Comparison of ENCODE assay signal across 14 cellular contexts in the genomic region with DNA sequence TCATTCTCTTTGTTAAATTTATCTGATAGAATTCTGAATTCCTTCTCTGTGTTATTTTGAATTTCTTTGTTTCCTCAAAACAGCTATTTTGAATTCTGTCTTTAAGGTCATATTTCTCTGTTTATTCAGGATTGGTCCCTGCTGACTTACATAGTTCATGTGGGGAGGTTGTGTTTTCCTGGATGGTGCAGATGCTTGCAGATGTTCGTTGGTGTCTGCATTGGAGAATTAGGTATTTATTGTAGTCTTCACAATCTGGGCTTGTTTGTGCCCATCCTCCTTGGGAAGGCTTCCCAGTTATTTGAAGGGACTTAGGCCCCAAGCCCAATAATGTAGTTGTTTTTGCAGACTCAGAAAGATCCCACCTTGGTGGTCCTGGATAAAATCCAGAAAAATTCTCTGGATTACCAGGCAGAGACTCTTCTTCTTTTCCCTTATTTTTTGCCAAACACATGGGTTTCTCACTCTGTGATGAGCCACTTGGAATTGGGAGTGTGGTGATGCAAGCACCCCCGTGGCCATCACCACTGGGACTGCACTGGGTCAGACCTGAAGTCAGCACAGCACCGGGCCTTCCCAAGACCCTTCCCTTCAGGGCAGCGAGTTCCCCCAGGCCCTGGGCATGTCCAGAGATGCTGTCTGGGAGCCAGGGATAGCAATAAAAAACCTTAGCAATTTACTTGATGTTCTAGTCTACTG.
DNase-seq lines count a peak whose midpoint lies in the region; ATAC-seq and TF ChIP-seq lines count a peak whose summit lies in the region.
"Had no signal": no experiment of that assay in that cellular context is flagged by ENCODE, and none has a peak within 500 bp of the region (broad histone marks: within the 10 kb centered on the region; RNA-seq: fewer than 3 reads in every experiment).

No MANE protein-coding gene starts in this region.

- H2BK5ac ChIP-seq in neuronal stem cell (ENCODE audit: low read length): peak overlapping the region; percentile 59

- no peak overlapping the region for H3K4me3 Mint-ChIP-seq in endodermal cell
- no peak overlapping the region for H3K4me3 Mint-ChIP-seq in mesothelial cell of epicardium
- H3K4me3 Mint-ChIP-seq: B cell; CD4-positive, alpha-beta memory T cell had no signal

- H3K27me3 ChIP-seq in endodermal cell (ENCODE audit: control insufficient read depth, insufficient read depth, low read length, poor library complexity, severe bottlenecking) (no peaks in the 10 kb centered on the region), neuronal stem cell (ENCODE audit: control insufficient read depth in 3 of 3, insufficient read depth in 3 of 3, low read depth in 1 of 3, low read length in 3 of 3) (no peaks in the 10 kb centered on the region), tibial nerve (no peaks in the 10 kb centered on the region)

- H4K91ac ChIP-seq in neuronal stem cell (ENCODE audit: low read depth, low read length, poor library complexity): no peak overlapping the region

- H4K8ac ChIP-seq in neuronal stem cell (ENCODE audit: low read depth, low read length): no peak overlapping the region

- peak overlapping the region; percentile 25 for H3K23ac ChIP-seq in neuronal stem cell (ENCODE audit: low read depth, low read length, poor library complexity)

- no peak overlapping the region for H3K4me2 ChIP-seq in neuronal stem cell (ENCODE audit: insufficient read depth, low read length, poor library complexity, severe bottlenecking)

- H3K4me1 ChIP-seq in endodermal cell (ENCODE audit: control insufficient read depth, insufficient read depth, low read length): no peaks in the 10 kb centered on the region
- peaks cover 0 to 1% of the 10 kb centered on the region in 2 donors for H3K4me1 ChIP-seq in neuronal stem cell (ENCODE audit: control insufficient read depth in 2 of 2, insufficient read depth in 1 of 2, low read depth in 1 of 2, low read length in 2 of 2)
- no peaks in the 10 kb centered on the region for H3K4me1 ChIP-seq in tibial nerve

- TF ChIP-seq EP300 in tibial nerve (IDR thresholded peaks at IDR 0.05): no peak

- DNase-seq in endodermal cell (peak; percentile 26), mesothelial cell of epicardium (ENCODE audit: low spot score in 2 of 2, unreplicated experiment in 2 of 2) (no peak), neuronal stem cell (ENCODE audit: low spot score) (no peak), tibial nerve (ENCODE audit: low spot score in 2 of 2) (peak; percentile 29 to 40), DMS 273 (lab: John Stamatoyannopoulos, UW; ENCODE audit: unreplicated experiment) (no peak), NCI-H524 treated with DMSO at 0.1 percent for 48 hours (lab: John Stamatoyannopoulos, UW) (no peak)
- DNase-seq: C1 segment of cervical spinal cord; CD4-positive, alpha-beta memory T cell; DND-41; GDM1; GM23248; H7 had no signal

- WGBS in endodermal cell (ENCODE audit: insufficient coverage in 1 of 2, insufficient read length in 1 of 2), 2 experiments: 94 to 98% methylated on average over 3 to 4 of the region's 4 CpGs
- WGBS in neuronal stem cell (ENCODE audit: extremely low coverage in 2 of 2, insufficient read length in 2 of 2, insufficient replicate concordance in 1 of 2), 2 donors: no CpG with 5 or more reads among the region's 4 CpGs
- 45 to 47% methylated on average over 4 of the region's 4 CpGs for WGBS in tibial nerve, 2 donors

- H3K27ac Mint-ChIP-seq in endodermal cell (no peak overlapping the region), mesothelial cell of epicardium (peak overlapping the region; percentile 69)
- H3K27ac Mint-ChIP-seq: B cell had no signal

- ATAC-seq in HG02938 (IDR thresholded peaks at IDR 0.05; ENCODE audit: unreplicated experiment): no peak

- no peaks in the 10 kb centered on the region for H3K4me1 Mint-ChIP-seq in endodermal cell
- peaks cover 23% of the 10 kb centered on the region for H3K4me1 Mint-ChIP-seq in mesothelial cell of epicardium
- H3K4me1 Mint-ChIP-seq: B cell had no signal

- H3K14ac ChIP-seq in neuronal stem cell (ENCODE audit: low read length): no peak overlapping the region

- peak overlapping the region; percentile 84 for H2AK5ac ChIP-seq in neuronal stem cell (ENCODE audit: low read depth, low read length)

- no peaks in the 10 kb centered on the region for H3K36me3 ChIP-seq in endodermal cell (ENCODE audit: control insufficient read depth, insufficient read depth, low read length)
- no peaks in the 10 kb centered on the region for H3K36me3 ChIP-seq in neuronal stem cell (replicated peaks in 1 of 2; ENCODE audit: control insufficient read depth in 2 of 2, insufficient read depth in 2 of 2, low read length in 2 of 2)
- no peaks in the 10 kb centered on the region for H3K36me3 ChIP-seq in tibial nerve

- H2BK120ac ChIP-seq in neuronal stem cell (ENCODE audit: low read depth, low read length): no peak overlapping the region

- no peak overlapping the region for H3K27ac ChIP-seq in endodermal cell (ENCODE audit: low read depth, low read length)
- H3K27ac ChIP-seq in neuronal stem cell (replicated peaks; ENCODE audit: low read length): no peak overlapping the region
- peak overlapping the region in 1 of 4 donors; percentile 54 for H3K27ac ChIP-seq in tibial nerve
- H3K27ac ChIP-seq: GM23248 had no signal

- TF ChIP-seq CTCF in endodermal cell (conservative IDR thresholded peaks at IDR 0.05) (no peak), mesothelial cell of epicardium (IDR thresholded peaks at IDR 0.05; ENCODE audit: unreplicated experiment) (no peak), tibial nerve (IDR thresholded peaks at IDR 0.05) (no peak)

- H3K79me1 ChIP-seq in neuronal stem cell (ENCODE audit: low read depth, low read length): no peaks in the 10 kb centered on the region

- H3K9ac ChIP-seq in endodermal cell (ENCODE audit: extremely low read depth, low read length, poor library complexity, severe bottlenecking) (no peak overlapping the region), neuronal stem cell (ENCODE audit: low read depth, low read length, poor library complexity) (no peak overlapping the region)
- H3K9ac ChIP-seq: GM23248 had no signal

- TF ChIP-seq POLR2A in tibial nerve (IDR thresholded peaks at IDR 0.05): no peak

- peaks cover 11% of the 10 kb centered on the region for H3K9me3 ChIP-seq in endodermal cell (ENCODE audit: control insufficient read depth, low read length)
- H3K9me3 ChIP-seq in neuronal stem cell (replicated peaks in 1 of 2; ENCODE audit: control insufficient read depth in 2 of 2, insufficient read depth in 1 of 2, low read depth in 1 of 2, low read length in 2 of 2): peaks cover 0 to 11% of the 10 kb centered on the region in 2 donors
- peaks cover 0 to 19% (median 9%) of the 10 kb centered on the region in 4 donors for H3K9me3 ChIP-seq in tibial nerve

- no peak overlapping the region for H2AFZ ChIP-seq in neuronal stem cell (ENCODE audit: low read length)
- H2AFZ ChIP-seq: GM23248 had no signal

- no peak overlapping the region for H3K4me3 ChIP-seq in endodermal cell (ENCODE audit: low read length)
- no peak overlapping the region for H3K4me3 ChIP-seq in neuronal stem cell (ENCODE audit: low read length in 2 of 2)
- no peak overlapping the region for H3K4me3 ChIP-seq in tibial nerve
- H3K4me3 ChIP-seq: GM23248 had no signal

- no peaks in the 10 kb centered on the region for H3K27me3 Mint-ChIP-seq in endodermal cell (ENCODE audit: insufficient read depth)
- H3K27me3 Mint-ChIP-seq in mesothelial cell of epicardium (ENCODE audit: low read depth): no peaks in the 10 kb centered on the region
- H3K27me3 Mint-ChIP-seq: B cell; CD4-positive, alpha-beta memory T cell had no signal

- H3K4ac ChIP-seq in neuronal stem cell (ENCODE audit: low read length): no peak overlapping the region

- H3K18ac ChIP-seq in neuronal stem cell (ENCODE audit: low read length): peak overlapping the region; percentile 80

- H3K36me3 Mint-ChIP-seq in endodermal cell (ENCODE audit: low read depth): no peaks in the 10 kb centered on the region
- H3K36me3 Mint-ChIP-seq in mesothelial cell of epicardium: peaks cover 14% of the 10 kb centered on the region

- peaks cover 22% of the 10 kb centered on the region for H3K9me3 Mint-ChIP-seq in endodermal cell
- H3K9me3 Mint-ChIP-seq in mesothelial cell of epicardium: peaks cover 22% of the 10 kb centered on the region

- H2BK12ac ChIP-seq in neuronal stem cell (ENCODE audit: low read length): peak overlapping the region; percentile 4

- peak overlapping the region; percentile 11 for H2BK15ac ChIP-seq in neuronal stem cell (ENCODE audit: low read length)

Comparison
In these comparisons a context has a peak if more than half of its experiments do, and no peak if none do; other contexts are left out.
1. DNase-seq: peak in endodermal cell (single experiment) and tibial nerve (2 of 2); none in mesothelial cell of epicardium (0 of 2), neuronal stem cell (single experiment), DMS 273 (single experiment) and NCI-H524 treated with DMSO at 0.1 percent for 48 hours (single experiment).